10 cellular contexts compared by ENCODE assay signal in the genomic region with DNA sequence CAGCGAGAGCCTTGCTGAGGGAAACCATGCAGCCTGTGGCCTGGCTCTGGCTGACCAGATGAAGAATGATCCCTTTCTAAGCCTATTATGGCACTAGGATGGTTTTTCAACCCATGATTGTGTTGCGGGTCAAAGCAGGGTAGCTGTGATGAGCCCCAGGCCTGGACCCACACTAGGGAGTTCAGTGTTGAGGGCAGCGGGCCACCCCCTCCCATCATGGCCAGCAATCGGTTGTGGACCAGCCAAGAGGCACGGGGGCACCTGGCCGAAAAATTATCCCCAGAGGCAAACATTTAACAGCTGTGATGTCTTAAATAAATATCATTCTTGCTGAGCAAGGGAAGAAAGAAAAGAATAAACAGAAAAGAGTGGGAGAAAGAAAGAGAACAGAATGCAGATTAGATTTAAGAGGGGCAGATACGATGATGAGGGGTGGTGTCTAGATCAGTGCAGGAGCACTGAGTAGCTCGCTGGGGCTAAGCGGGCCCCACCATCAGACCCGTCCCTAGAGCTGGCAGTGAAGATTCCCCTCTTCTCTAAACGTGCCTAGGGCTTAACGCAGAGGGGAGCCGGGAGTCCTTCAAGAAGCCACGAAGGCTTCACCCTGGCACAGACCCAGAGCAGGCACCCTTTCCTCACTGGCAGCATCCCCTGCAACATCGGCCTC.
DNase-seq lines count a peak whose midpoint lies in the region; ATAC-seq and TF ChIP-seq lines count a peak whose summit lies in the region.
"Had no signal": no experiment of that assay in that cellular context is flagged by ENCODE, and none has a peak within 500 bp of the region (broad histone marks: within the 10 kb centered on the region; RNA-seq: fewer than 3 reads in every experiment).

No MANE protein-coding gene starts in this region.

- H3K27me3 ChIP-seq in BLaER1 treated with 17β-estradiol and CSF1 and Interleukin-3, amounts not matched to agents 10 nM and 100 nM, result no peaks in the 10 kb centered on the region
- H3K27me3 ChIP-seq in WERI-Rb-1 (ENCODE audit: insufficient read depth, low read depth, severe bottlenecking), result no peaks in the 10 kb centered on the region
- no peaks in the 10 kb centered on the region for H3K27me3 ChIP-seq in gastrocnemius medialis

- intact Hi-C loops in gastrocnemius medialis (cut with DNase I; ENCODE audit: low total_unique reads), result no loop called here

- H3K9me3 ChIP-seq in BLaER1 treated with 17β-estradiol and CSF1 and Interleukin-3, amounts not matched to agents 10 nM and 100 nM (replicated peaks in 1 of 11), result peaks cover 9 to 33% (median 19%) of the 10 kb centered on the region in 11 experiments
- H3K9me3 ChIP-seq in WERI-Rb-1 (ENCODE audit: severe bottlenecking), result peaks cover 6% of the 10 kb centered on the region
- H3K9me3 ChIP-seq in gastrocnemius medialis, result peaks cover 0 to 10% (median 0%) of the 10 kb centered on the region in 3 donors

- DNase-seq in WERI-Rb-1 (peak; percentile 33), foreskin fibroblast (no peak), gastrocnemius medialis (no peak), NOMO-1 treated with DMSO at 0.1 percent for 48 hours (lab: John Stamatoyannopoulos, UW; ENCODE audit: unreplicated experiment) (no peak), T-helper 1 cell (no peak), GF-D8 (lab: John Stamatoyannopoulos, UW) (no peak)
- DNase-seq: NCI-H2081 treated with DMSO at 0.1 percent for 48 hours; stimulated activated naive CD4-positive, alpha-beta T cell had no signal

- peak overlapping the region in 5 of 10 experiments; percentile 19 to 43 (median 25); a peak in 7 of 20 replicates for H3K4me3 ChIP-seq in BLaER1 treated with 17β-estradiol and CSF1 and Interleukin-3, amounts not matched to agents 10 nM and 100 nM
- H3K4me3 ChIP-seq in WERI-Rb-1 (ENCODE audit: low read depth, low read length), result no peak overlapping the region
- peak overlapping the region; percentile 24 to 36 for H3K4me3 ChIP-seq in foreskin fibroblast (ENCODE audit: low read depth in 1 of 2, low read length in 2 of 2)
- no peak overlapping the region for H3K4me3 ChIP-seq in gastrocnemius medialis

- no peaks in the 10 kb centered on the region for H4K20me1 ChIP-seq in BLaER1 treated with 17β-estradiol and CSF1 and Interleukin-3, amounts not matched to agents 10 nM and 100 nM

- H3K4me2 ChIP-seq in BLaER1 treated with 17β-estradiol and CSF1 and Interleukin-3, amounts not matched to agents 10 nM and 100 nM, result peak overlapping the region in 10 of 11 experiments; percentile 16 to 92 (median 78); a peak in 17 of 22 replicates

- H3K4me1 ChIP-seq in BLaER1 treated with 17β-estradiol and CSF1 and Interleukin-3, amounts not matched to agents 10 nM and 100 nM, result peaks cover 10 to 100% (median 65%) of the 10 kb centered on the region in 10 experiments
- H3K4me1 ChIP-seq in gastrocnemius medialis, result peaks cover 0 to 12% of the 10 kb centered on the region in 2 donors

- no peaks in the 10 kb centered on the region for H3K36me3 ChIP-seq in BLaER1 treated with 17β-estradiol and CSF1 and Interleukin-3, amounts not matched to agents 10 nM and 100 nM
- H3K36me3 ChIP-seq in WERI-Rb-1 (no peaks in the 10 kb centered on the region), gastrocnemius medialis (no peaks in the 10 kb centered on the region)

- peak overlapping the region in 9 of 11 experiments; percentile 14 to 80 (median 56); a peak in 15 of 22 replicates for H3K27ac ChIP-seq in BLaER1 treated with 17β-estradiol and CSF1 and Interleukin-3, amounts not matched to agents 10 nM and 100 nM
- no peak overlapping the region; the same call in 1 of the 2 replicates for H3K27ac ChIP-seq in WERI-Rb-1
- peak overlapping the region in 3 of 4 donors; percentile 14 to 53 (median 37) for H3K27ac ChIP-seq in gastrocnemius medialis

- TF ChIP-seq CTCF in WERI-Rb-1 (IDR thresholded peaks at IDR 0.05; ENCODE audit: low read depth, low read length) (no peak), foreskin fibroblast (IDR thresholded peaks at IDR 0.05; ENCODE audit: low read depth, low read length) (no peak), gastrocnemius medialis (IDR thresholded peaks at IDR 0.05 in 4 of 5, conservative IDR thresholded peaks at IDR 0.05 in 1 of 5) (no peak)

- peak overlapping the region in 7 of 11 experiments; percentile 39 to 68 (median 61); a peak in 8 of 22 replicates for H3K9ac ChIP-seq in BLaER1 treated with 17β-estradiol and CSF1 and Interleukin-3, amounts not matched to agents 10 nM and 100 nM

- ATAC-seq in gastrocnemius medialis, result peak in 1 of 2 donors; percentile 8
- no peak for ATAC-seq in HG02623 (IDR thresholded peaks at IDR 0.05; ENCODE audit: unreplicated experiment)

- in situ Hi-C loops in gastrocnemius medialis (cut with MboI; ENCODE audit: low sequenced_read_pairs in 4 of 4), result no loop called here

- no peak for TF ChIP-seq POLR2A in gastrocnemius medialis (IDR thresholded peaks at IDR 0.05)

Comparison
In these comparisons a context has a peak if more than half of its experiments do, and no peak if none do; other contexts are left out.
1. H3K4me3 ChIP-seq: peak in foreskin fibroblast (2 of 2); none in WERI-Rb-1 (single experiment) and gastrocnemius medialis (0 of 4).